ENCODE assay signal across 1 cellular context in the genomic region with DNA sequence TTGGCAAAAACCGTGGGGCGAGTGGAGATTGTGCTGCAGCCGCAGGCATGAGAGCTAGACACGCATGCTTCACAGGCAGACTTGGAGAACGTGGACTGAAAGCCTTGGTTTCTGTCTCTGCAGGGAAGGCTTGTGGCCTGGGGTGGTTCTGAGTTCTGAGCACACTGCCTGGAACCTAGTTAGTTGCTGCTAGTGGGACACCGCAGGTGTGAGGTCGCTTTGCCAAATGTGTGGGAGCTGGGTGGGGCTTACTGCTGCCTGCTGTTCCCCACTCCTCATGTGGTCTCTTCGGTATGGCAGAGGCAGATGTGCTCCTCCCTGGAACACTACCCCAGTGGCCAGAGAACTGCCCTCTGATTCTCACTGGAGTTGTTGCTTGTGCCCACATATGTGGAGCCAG.
TF ChIP-seq lines count a peak whose summit lies in the region.

No MANE protein-coding gene starts in this region.

TF ChIP-seq in GM23338, 12 proteins besides CTCF, POLR2A, EP300 and RAD21 (continued from another document):
- TF ChIP-seq REST (IDR thresholded peaks at IDR 0.05; ENCODE audit: unreplicated experiment): no peak
- TF ChIP-seq ZNF331 (CRISPR knock-in tag; IDR thresholded peaks at IDR 0.05; ENCODE audit: low read depth): no peak
- TF ChIP-seq, protein P1, sequence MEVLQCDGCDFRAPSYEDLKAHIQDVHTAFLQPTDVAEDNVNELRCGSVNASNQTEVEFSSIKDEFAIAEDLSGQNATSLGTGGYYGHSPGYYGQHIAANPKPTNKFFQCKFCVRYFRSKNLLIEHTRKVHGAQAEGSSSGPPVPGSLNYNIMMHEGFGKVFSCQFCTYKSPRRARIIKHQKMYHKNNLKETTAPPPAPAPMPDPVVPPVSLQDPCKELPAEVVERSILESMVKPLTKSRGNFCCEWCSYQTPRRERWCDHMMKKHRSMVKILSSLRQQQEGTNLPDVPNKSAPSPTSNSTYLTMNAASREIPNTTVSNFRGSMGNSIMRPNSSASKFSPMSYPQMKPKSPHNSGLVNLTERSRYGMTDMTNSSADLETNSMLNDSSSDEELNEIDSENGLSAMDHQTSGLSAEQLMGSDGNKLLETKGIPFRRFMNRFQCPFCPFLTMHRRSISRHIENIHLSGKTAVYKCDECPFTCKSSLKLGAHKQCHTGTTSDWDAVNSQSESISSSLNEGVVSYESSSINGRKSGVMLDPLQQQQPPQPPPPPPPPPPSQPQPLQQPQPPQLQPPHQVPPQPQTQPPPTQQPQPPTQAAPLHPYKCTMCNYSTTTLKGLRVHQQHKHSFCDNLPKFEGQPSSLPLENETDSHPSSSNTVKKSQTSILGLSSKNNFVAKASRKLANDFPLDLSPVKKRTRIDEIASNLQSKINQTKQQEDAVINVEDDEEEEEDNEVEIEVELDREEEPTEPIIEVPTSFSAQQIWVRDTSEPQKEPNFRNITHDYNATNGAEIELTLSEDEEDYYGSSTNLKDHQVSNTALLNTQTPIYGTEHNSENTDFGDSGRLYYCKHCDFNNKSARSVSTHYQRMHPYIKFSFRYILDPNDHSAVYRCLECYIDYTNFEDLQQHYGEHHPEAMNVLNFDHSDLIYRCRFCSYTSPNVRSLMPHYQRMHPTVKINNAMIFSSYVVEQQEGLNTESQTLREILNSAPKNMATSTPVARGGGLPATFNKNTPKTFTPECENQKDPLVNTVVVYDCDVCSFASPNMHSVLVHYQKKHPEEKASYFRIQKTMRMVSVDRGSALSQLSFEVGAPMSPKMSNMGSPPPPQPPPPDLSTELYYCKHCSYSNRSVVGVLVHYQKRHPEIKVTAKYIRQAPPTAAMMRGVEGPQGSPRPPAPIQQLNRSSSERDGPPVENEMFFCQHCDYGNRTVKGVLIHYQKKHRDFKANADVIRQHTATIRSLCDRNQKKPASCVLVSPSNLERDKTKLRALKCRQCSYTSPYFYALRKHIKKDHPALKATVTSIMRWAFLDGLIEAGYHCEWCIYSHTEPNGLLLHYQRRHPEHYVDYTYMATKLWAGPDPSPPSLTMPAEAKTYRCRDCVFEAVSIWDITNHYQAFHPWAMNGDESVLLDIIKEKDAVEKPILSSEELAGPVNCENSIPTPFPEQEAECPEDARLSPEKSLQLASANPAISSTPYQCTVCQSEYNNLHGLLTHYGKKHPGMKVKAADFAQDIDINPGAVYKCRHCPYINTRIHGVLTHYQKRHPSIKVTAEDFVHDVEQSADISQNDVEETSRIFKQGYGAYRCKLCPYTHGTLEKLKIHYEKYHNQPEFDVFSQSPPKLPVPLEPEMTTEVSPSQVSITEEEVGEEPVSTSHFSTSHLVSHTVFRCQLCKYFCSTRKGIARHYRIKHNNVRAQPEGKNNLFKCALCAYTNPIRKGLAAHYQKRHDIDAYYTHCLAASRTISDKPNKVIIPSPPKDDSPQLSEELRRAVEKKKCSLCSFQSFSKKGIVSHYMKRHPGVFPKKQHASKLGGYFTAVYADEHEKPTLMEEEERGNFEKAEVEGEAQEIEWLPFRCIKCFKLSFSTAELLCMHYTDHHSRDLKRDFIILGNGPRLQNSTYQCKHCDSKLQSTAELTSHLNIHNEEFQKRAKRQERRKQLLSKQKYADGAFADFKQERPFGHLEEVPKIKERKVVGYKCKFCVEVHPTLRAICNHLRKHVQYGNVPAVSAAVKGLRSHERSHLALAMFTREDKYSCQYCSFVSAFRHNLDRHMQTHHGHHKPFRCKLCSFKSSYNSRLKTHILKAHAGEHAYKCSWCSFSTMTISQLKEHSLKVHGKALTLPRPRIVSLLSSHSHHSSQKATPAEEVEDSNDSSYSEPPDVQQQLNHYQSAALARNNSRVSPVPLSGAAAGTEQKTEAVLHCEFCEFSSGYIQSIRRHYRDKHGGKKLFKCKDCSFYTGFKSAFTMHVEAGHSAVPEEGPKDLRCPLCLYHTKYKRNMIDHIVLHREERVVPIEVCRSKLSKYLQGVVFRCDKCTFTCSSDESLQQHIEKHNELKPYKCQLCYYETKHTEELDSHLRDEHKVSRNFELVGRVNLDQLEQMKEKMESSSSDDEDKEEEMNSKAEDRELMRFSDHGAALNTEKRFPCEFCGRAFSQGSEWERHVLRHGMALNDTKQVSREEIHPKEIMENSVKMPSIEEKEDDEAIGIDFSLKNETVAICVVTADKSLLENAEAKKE (CRISPR knock-in tag; IDR thresholded peaks at IDR 0.05): no peak
